Comparison of ENCODE assay signal across 8 cellular contexts in the genomic region with DNA sequence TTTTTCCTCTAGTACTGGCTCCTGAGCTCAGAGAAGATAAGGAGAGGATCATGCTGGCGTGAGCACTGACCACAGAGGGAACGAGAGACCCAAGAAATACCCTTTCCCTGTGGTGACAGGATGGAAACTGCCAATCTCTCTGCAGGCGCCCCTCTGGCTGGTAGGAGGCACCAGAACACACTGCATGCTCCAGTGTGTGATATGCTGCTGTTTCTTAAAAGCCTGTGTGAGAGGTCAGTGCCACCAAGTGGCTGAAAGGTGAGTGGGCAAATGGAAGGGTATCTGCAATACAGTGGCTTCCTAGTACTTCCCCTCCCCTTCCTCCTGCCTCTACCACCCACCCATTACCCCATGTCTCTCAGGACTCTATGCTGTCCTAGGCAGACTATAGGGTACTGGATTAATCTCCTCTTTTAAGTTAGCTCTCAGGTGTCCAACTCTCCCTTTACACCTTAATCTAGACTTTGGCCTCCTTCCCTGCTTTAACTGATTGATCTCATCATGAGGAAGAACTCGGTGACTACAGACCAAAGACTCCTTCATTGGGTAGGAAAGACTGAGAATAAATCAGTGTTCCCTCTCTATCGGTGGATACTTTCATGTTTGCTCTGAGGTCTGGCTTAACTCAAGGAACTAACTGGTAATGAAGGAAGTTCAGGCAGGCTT.
DNase-seq lines count a peak whose midpoint lies in the region; ATAC-seq and TF ChIP-seq lines count a peak whose summit lies in the region.

No MANE protein-coding gene starts in this region.

- no peaks in the 10 kb centered on the region for H4K20me1 ChIP-seq in MM.1S (ENCODE audit: insufficient read depth, low read length)

- ATAC-seq in HG02610 (IDR thresholded peaks at IDR 0.05; ENCODE audit: unreplicated experiment) = peak; percentile 65

- no peak overlapping the region for H3K4me2 ChIP-seq in MM.1S (ENCODE audit: low read depth, low read length)

- peak; percentile 57 for DNase-seq in AG08395 (ENCODE audit: low spot score)
- peak; percentile 82 for DNase-seq in MM.1S
- DNase-seq in UCSD-AML1 (lab: John Stamatoyannopoulos, UW; ENCODE audit: unreplicated experiment) = peak; percentile 42
- peak; percentile 71 for DNase-seq in iPS DF 19.7 (ENCODE audit: low read depth, low spot score)
- DNase-seq in stomach = peak; percentile 51
- DNase-seq in activated effector memory CD4-positive, alpha-beta T cell treated with anti-CD3 and anti-CD28 coated beads, Interleukin-2, amount 50 U/mL, for 16 hours = no peak

- TF ChIP-seq CTCF in GM12875 (IDR thresholded peaks at IDR 0.05; ENCODE audit: borderline replicate concordance, insufficient read depth, low read depth, low read length) (peak; percentile 56), MM.1S (IDR thresholded peaks at IDR 0.05; ENCODE audit: low read length) (peak; percentile 96), stomach (IDR thresholded peaks at IDR 0.05) (peak in 5 of 7 experiments; percentile 23 to 57 (median 32))

- no peak overlapping the region for H3K27ac ChIP-seq in MM.1S (ENCODE audit: low read length)
- H3K27ac ChIP-seq in stomach = no peak overlapping the region

- H3K9me2 ChIP-seq in MM.1S (replicated peaks; ENCODE audit: insufficient read depth, low read length) = no peaks in the 10 kb centered on the region

- no peak for TF ChIP-seq POLR2A in stomach (IDR thresholded peaks at IDR 0.05)

- no peaks in the 10 kb centered on the region for H3F3A ChIP-seq in MM.1S (ENCODE audit: insufficient read depth, low read length)

- WGBS in stomach, 5 donors = 11 to 26% (median 17%) methylated on average over 5 of the region's 5 CpGs

- H3K4me1 ChIP-seq in MM.1S (ENCODE audit: low read length) (0 out of 2 replicates have a peak, but pooled peaks cover 5% of the 10 kb centered on the region), stomach (no peaks in the 10 kb centered on the region)

- intact Hi-C loops in stomach (cut with DNase I; ENCODE audit: low total_unique reads) = loop anchor here (10.0 kb wide), 1 partner anchor 286 kb away; a partner anchor contains a TSS

- no peaks in the 10 kb centered on the region for H3K27me3 ChIP-seq in MM.1S (replicated peaks; ENCODE audit: insufficient read depth, low read length)
- H3K27me3 ChIP-seq in stomach = peaks cover 0 to 5% (median 0%) of the 10 kb centered on the region in 3 donors

- H3K9ac ChIP-seq in MM.1S (ENCODE audit: low read length) = no peak overlapping the region

- no peaks in the 10 kb centered on the region for H3K9me3 ChIP-seq in MM.1S (replicated peaks; ENCODE audit: insufficient read depth, low read length)
- no peaks in the 10 kb centered on the region for H3K9me3 ChIP-seq in stomach

- H2AFZ ChIP-seq in MM.1S (ENCODE audit: low read length) = peak overlapping the region; percentile 30

- no peaks in the 10 kb centered on the region for H3K79me2 ChIP-seq in MM.1S (ENCODE audit: low read length)

- TF ChIP-seq EP300 in stomach (IDR thresholded peaks at IDR 0.05) = no peak

- no peaks in the 10 kb centered on the region for H3K36me3 ChIP-seq in MM.1S (replicated peaks; ENCODE audit: insufficient read depth, low read length)
- H3K36me3 ChIP-seq in stomach = no peaks in the 10 kb centered on the region

- H3K4me3 ChIP-seq in GM12875 (ENCODE audit: low read depth, low read length) (no peak overlapping the region), MM.1S (ENCODE audit: low read length) (no peak overlapping the region), stomach (no peak overlapping the region)

Comparison
In these comparisons a context has a peak if more than half of its experiments do, and no peak if none do; other contexts are left out.
1. CTCF ChIP-seq: peak in every context shown above with its lines; median percentile 96 in MM.1S; 56 in GM12875; 32 in stomach.